ENCODE assay signal across 23 cellular contexts in genomic region chr5:123753349-123754166, GRCh38.
DNase-seq lines count a peak whose midpoint lies in the region; ATAC-seq and TF ChIP-seq lines count a peak whose summit lies in the region.
"Had no signal": no experiment of that assay in that cellular context is flagged by ENCODE, and none has a peak within 500 bp of the region (broad histone marks: within the 10 kb centered on the region; RNA-seq: fewer than 3 reads in every experiment).

No MANE protein-coding gene starts in this region.

- 79 to 97% methylated on average over 2 to 3 of the region's 5 CpGs for WGBS in endodermal cell (ENCODE audit: insufficient coverage in 1 of 2, insufficient read length in 1 of 2), 2 experiments

- no peak overlapping the region for H3K4me3 Mint-ChIP-seq in endodermal cell
- no peak overlapping the region for H3K4me3 Mint-ChIP-seq in neural progenitor cell
- H3K4me3 Mint-ChIP-seq in type B pancreatic cell: no peak overlapping the region
- H3K4me3 Mint-ChIP-seq: activated CD4-positive, alpha-beta memory T cell treated with anti-CD3 and anti-CD28 coated beads for 36 hours had no signal

- H3K9me3 Mint-ChIP-seq in endodermal cell (peaks cover under 1% of the 10 kb centered on the region), neural progenitor cell (peaks cover 6% of the 10 kb centered on the region), type B pancreatic cell (no peaks in the 10 kb centered on the region)
- H3K9me3 Mint-ChIP-seq: activated CD4-positive, alpha-beta memory T cell treated with anti-CD3 and anti-CD28 coated beads for 36 hours; activated naive CD4-positive, alpha-beta T cell treated with anti-CD3 and anti-CD28 coated beads, Interleukin-2, amount 50 U/mL, for 72 hours; activated T-helper 2 cell treated with anti-CD3 and anti-CD28 coated beads, Interferon-gamma antibody, Interleukin-2, Interleukin-4, amounts not matched to agents 10 μg/mL and 5 μg/mL and 100 μg/mL, durations not matched to agents 14 hours and 24 hours and 36 hours had no signal

- H3K27me3 ChIP-seq in ACC112 (ENCODE audit: insufficient read depth, low read length) (no peaks in the 10 kb centered on the region), endodermal cell (ENCODE audit: control insufficient read depth, insufficient read depth, low read length, poor library complexity, severe bottlenecking) (no peaks in the 10 kb centered on the region), neural progenitor cell (no peaks in the 10 kb centered on the region)
- H3K27me3 ChIP-seq: BLaER1 had no signal

- TF ChIP-seq CTCF in endodermal cell (conservative IDR thresholded peaks at IDR 0.05) (no peak), neural progenitor cell (IDR thresholded peaks at IDR 0.05) (no peak), type B pancreatic cell (conservative IDR thresholded peaks at IDR 0.05) (no peak)

- H4K20me1 ChIP-seq in neural progenitor cell (ENCODE audit: low read depth): no peaks in the 10 kb centered on the region
- H4K20me1 ChIP-seq: BLaER1 had no signal

- peak overlapping the region; percentile 67; the same call in 1 of the 2 replicates for H3K27ac ChIP-seq in ACC112 (ENCODE audit: low read depth, low read length)
- peak overlapping the region; percentile 93 for H3K27ac ChIP-seq in endodermal cell (ENCODE audit: low read depth, low read length)
- no peak overlapping the region for H3K27ac ChIP-seq in neural progenitor cell
- H3K27ac ChIP-seq: BLaER1, KMS-11 had no signal

- no peak overlapping the region for H3K4me2 ChIP-seq in neural progenitor cell
- H3K4me2 ChIP-seq: KMS-11 had no signal

- H3K36me3 ChIP-seq in ACC112 (ENCODE audit: insufficient read depth, low read length) (no peaks in the 10 kb centered on the region), endodermal cell (ENCODE audit: control insufficient read depth, insufficient read depth, low read length) (no peaks in the 10 kb centered on the region), neural progenitor cell (no peaks in the 10 kb centered on the region)
- H3K36me3 ChIP-seq: BLaER1 had no signal

- H3K4me1 ChIP-seq in ACC112 (ENCODE audit: control insufficient read depth, insufficient read depth, low read length, unreplicated experiment) (peaks cover 37% of the 10 kb centered on the region), endodermal cell (ENCODE audit: control insufficient read depth, insufficient read depth, low read length) (no peaks in the 10 kb centered on the region), neural progenitor cell (peaks cover 28% of the 10 kb centered on the region)

- H2AFZ ChIP-seq in ACC112 (ENCODE audit: low read length, unreplicated experiment) (peak overlapping the region; percentile 75), neural progenitor cell (replicated peaks) (no peak overlapping the region)

- no peak for DNase-seq in endodermal cell
- DNase-seq in neural progenitor cell (ENCODE audit: low spot score): no peak
- DNase-seq in type B pancreatic cell (ENCODE audit: extremely low spot score, unreplicated experiment): no peak
- DNase-seq in NCI-H1048 (lab: John Stamatoyannopoulos, UW): no peak
- DNase-seq: activated CD4-positive, alpha-beta memory T cell treated with anti-CD3 and anti-CD28 coated beads for 36 hours; activated CD4-positive, CD25-positive, alpha-beta regulatory T cell; activated CD8-positive, alpha-beta memory T cell treated with anti-CD3 and anti-CD28 coated beads, Interleukin-2, amount 50 U/mL, for 48 hours; effector CD8-positive, alpha-beta T cell; erythroblast; H7; left cardiac atrium; MM.1S; NCI-H2081 treated with DMSO at 0.1 percent for 48 hours; occipital lobe; RPMI8226; stimulated activated naive CD8-positive, alpha-beta T cell treated with anti-CD3 and anti-CD28 coated beads, Interleukin-15, Interleukin-2, amounts not matched to agents 100 U/mL and 50 U/mL, for 24 hours had no signal

- H3K4me3 ChIP-seq in ACC112 (ENCODE audit: low read depth, low read length): no peak overlapping the region
- no peak overlapping the region for H3K4me3 ChIP-seq in endodermal cell (ENCODE audit: low read length)
- H3K4me3 ChIP-seq in neural progenitor cell: no peak overlapping the region
- H3K4me3 ChIP-seq: BLaER1 had no signal

- H3K4me1 Mint-ChIP-seq in endodermal cell (no peaks in the 10 kb centered on the region), neural progenitor cell (peaks cover 64% of the 10 kb centered on the region), type B pancreatic cell (ENCODE audit: unreplicated experiment) (peaks cover 23% of the 10 kb centered on the region)

- H3K36me3 Mint-ChIP-seq in endodermal cell (ENCODE audit: low read depth): no peaks in the 10 kb centered on the region
- H3K36me3 Mint-ChIP-seq in neural progenitor cell: peaks cover 4% of the 10 kb centered on the region
- no peaks in the 10 kb centered on the region for H3K36me3 Mint-ChIP-seq in type B pancreatic cell
- H3K36me3 Mint-ChIP-seq: activated CD4-positive, alpha-beta memory T cell treated with anti-CD3 and anti-CD28 coated beads for 36 hours; activated naive CD4-positive, alpha-beta T cell treated with anti-CD3 and anti-CD28 coated beads, Interleukin-2, amount 50 U/mL, for 72 hours had no signal

- no peaks in the 10 kb centered on the region for H3K79me2 ChIP-seq in ACC112 (ENCODE audit: control insufficient read depth, insufficient read depth, low read length, unreplicated experiment)
- no peaks in the 10 kb centered on the region for H3K79me2 ChIP-seq in neural progenitor cell (ENCODE audit: low read depth)

- H3K9me3 ChIP-seq in endodermal cell (ENCODE audit: control insufficient read depth, low read length): no peaks in the 10 kb centered on the region
- H3K9me3 ChIP-seq in neural progenitor cell (ENCODE audit: low read depth): peaks cover 2% of the 10 kb centered on the region
- H3K9me3 ChIP-seq: BLaER1 had no signal

- H3K9ac ChIP-seq in endodermal cell (ENCODE audit: extremely low read depth, low read length, poor library complexity, severe bottlenecking): no peak overlapping the region
- H3K9ac ChIP-seq in neural progenitor cell: no peak overlapping the region
- H3K9ac ChIP-seq: BLaER1, KMS-11 had no signal

- H3K27ac Mint-ChIP-seq in endodermal cell: no peak overlapping the region
- H3K27ac Mint-ChIP-seq in neural progenitor cell: peak overlapping the region; percentile 97
- H3K27ac Mint-ChIP-seq in type B pancreatic cell: no peak overlapping the region
- H3K27ac Mint-ChIP-seq: activated CD4-positive, alpha-beta memory T cell treated with anti-CD3 and anti-CD28 coated beads for 36 hours; activated naive CD4-positive, alpha-beta T cell treated with anti-CD3 and anti-CD28 coated beads, Interleukin-2, amount 50 U/mL, for 72 hours; activated T-helper 2 cell treated with anti-CD3 and anti-CD28 coated beads, Interferon-gamma antibody, Interleukin-2, Interleukin-4, amounts not matched to agents 10 μg/mL and 5 μg/mL and 100 μg/mL, durations not matched to agents 14 hours and 24 hours and 36 hours had no signal

- H3K27me3 Mint-ChIP-seq in endodermal cell (ENCODE audit: insufficient read depth) (no peaks in the 10 kb centered on the region), neural progenitor cell (ENCODE audit: insufficient read depth, low read depth) (no peaks in the 10 kb centered on the region), type B pancreatic cell (peaks cover 4% of the 10 kb centered on the region)
- H3K27me3 Mint-ChIP-seq: activated CD4-positive, alpha-beta memory T cell treated with anti-CD3 and anti-CD28 coated beads for 36 hours had no signal

- H3F3A ChIP-seq in neural progenitor cell (ENCODE audit: low read depth): peaks cover 4% of the 10 kb centered on the region

- no peak for ATAC-seq in SK-N-SH treated with all-trans-retinoic acid at 6 μM for 48 hours
- no peak for ATAC-seq in GM19397 (IDR thresholded peaks at IDR 0.05; ENCODE audit: unreplicated experiment)
- ATAC-seq: activated naive CD4-positive, alpha-beta T cell treated with anti-CD3 and anti-CD28 coated beads, Interleukin-2, amount 50 U/mL, for 72 hours; stimulated activated naive CD8-positive, alpha-beta T cell treated with anti-CD3 and anti-CD28 coated beads, Interleukin-15, Interleukin-2, amounts not matched to agents 100 U/mL and 50 U/mL, for 24 hours had no signal

TF ChIP-seq in SK-N-SH treated with all-trans-retinoic acid at 6 μM for 48 hours, 23 proteins besides CTCF, POLR2A, EP300 and RAD21:
- TF ChIP-seq ZFP30 (CRISPR knock-in tag; IDR thresholded peaks at IDR 0.05) (no peak), ZNF8 (CRISPR knock-in tag; IDR thresholded peaks at IDR 0.05) (peak; percentile 93), ZNF70 (CRISPR knock-in tag; IDR thresholded peaks at IDR 0.05) (0 out of 2 replicates have a peak, but pooled peaks have one; percentile 35)
